1 cellular context compared by ENCODE assay signal in the genomic region with DNA sequence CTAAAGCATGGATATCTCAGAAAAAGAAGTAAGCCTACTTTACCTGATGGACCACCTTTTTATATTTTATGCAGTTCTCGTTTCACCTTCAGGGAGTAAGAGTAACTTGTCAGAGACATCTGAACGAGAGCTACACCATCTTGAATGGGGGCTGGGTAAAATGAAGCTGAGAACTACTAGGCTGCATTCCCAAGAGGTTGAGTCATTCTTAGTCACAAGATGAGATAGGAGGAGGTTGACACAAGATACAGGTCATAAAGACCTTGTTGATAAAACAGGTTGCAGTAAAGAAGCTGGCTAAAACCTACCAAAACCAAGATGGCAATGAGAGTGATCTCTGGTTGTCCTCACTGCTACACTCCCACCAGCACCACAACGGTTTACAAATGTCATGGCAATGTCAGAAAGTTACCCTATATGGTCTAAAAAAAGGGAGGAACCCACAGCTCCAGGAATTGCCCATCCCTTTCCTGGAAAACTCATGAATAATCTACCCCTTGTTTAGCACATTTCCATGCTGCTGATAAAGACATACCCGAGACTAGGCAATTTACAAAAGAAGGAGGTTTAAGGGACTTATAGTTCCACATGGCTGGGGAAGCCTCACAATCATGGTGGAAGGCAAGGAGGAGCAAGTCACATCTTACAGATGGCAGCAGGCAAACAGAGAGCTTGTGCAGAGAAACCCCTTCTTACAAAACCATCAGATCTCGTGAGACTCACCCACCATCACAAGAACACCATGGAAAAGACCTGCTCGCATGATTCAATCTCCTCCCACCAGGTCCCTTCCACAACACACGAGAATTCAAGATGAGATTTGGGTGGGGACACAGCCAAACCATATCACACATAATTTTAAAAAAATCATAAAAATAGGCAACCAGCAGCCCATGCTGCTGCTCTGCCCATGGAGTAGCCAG.
TF ChIP-seq lines count a peak whose summit lies in the region.

No MANE protein-coding gene starts in this region.

TF ChIP-seq in K562, 482 proteins besides CTCF, POLR2A, EP300 and RAD21 (continued from another document and continues in another):
- TF ChIP-seq, protein P1, sequence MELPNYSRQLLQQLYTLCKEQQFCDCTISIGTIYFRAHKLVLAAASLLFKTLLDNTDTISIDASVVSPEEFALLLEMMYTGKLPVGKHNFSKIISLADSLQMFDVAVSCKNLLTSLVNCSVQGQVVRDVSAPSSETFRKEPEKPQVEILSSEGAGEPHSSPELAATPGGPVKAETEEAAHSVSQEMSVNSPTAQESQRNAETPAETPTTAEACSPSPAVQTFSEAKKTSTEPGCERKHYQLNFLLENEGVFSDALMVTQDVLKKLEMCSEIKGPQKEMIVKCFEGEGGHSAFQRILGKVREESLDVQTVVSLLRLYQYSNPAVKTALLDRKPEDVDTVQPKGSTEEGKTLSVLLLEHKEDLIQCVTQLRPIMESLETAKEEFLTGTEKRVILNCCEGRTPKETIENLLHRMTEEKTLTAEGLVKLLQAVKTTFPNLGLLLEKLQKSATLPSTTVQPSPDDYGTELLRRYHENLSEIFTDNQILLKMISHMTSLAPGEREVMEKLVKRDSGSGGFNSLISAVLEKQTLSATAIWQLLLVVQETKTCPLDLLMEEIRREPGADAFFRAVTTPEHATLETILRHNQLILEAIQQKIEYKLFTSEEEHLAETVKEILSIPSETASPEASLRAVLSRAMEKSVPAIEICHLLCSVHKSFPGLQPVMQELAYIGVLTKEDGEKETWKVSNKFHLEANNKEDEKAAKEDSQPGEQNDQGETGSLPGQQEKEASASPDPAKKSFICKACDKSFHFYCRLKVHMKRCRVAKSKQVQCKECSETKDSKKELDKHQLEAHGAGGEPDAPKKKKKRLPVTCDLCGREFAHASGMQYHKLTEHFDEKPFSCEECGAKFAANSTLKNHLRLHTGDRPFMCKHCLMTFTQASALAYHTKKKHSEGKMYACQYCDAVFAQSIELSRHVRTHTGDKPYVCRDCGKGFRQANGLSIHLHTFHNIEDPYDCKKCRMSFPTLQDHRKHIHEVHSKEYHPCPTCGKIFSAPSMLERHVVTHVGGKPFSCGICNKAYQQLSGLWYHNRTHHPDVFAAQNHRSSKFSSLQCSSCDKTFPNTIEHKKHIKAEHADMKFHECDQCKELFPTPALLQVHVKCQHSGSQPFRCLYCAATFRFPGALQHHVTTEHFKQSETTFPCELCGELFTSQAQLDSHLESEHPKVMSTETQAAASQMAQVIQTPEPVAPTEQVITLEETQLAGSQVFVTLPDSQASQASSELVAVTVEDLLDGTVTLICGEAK (IDR thresholded peaks at IDR 0.05), result no peak
- TF ChIP-seq, protein P1 (CRISPR knock-in tag; IDR thresholded peaks at IDR 0.05), result no peak
- TF ChIP-seq RBM22 (IDR thresholded peaks at IDR 0.05; ENCODE audit: low read depth, low read length, poor library complexity, severe bottlenecking), result no peak
- TF ChIP-seq NFIC (IDR thresholded peaks at IDR 0.05), result no peak
- peak; percentile 71 to 95; a peak in 3 of 4 replicates for TF ChIP-seq SRF (CRISPR knock-in tag; IDR thresholded peaks at IDR 0.05)
- no peak for TF ChIP-seq DACH1 (IDR thresholded peaks at IDR 0.05; ENCODE audit: partially characterized antibody)
- TF ChIP-seq PTBP1 (IDR thresholded peaks at IDR 0.05; ENCODE audit: low read depth, low read length), result no peak
- TF ChIP-seq, protein P2, sequence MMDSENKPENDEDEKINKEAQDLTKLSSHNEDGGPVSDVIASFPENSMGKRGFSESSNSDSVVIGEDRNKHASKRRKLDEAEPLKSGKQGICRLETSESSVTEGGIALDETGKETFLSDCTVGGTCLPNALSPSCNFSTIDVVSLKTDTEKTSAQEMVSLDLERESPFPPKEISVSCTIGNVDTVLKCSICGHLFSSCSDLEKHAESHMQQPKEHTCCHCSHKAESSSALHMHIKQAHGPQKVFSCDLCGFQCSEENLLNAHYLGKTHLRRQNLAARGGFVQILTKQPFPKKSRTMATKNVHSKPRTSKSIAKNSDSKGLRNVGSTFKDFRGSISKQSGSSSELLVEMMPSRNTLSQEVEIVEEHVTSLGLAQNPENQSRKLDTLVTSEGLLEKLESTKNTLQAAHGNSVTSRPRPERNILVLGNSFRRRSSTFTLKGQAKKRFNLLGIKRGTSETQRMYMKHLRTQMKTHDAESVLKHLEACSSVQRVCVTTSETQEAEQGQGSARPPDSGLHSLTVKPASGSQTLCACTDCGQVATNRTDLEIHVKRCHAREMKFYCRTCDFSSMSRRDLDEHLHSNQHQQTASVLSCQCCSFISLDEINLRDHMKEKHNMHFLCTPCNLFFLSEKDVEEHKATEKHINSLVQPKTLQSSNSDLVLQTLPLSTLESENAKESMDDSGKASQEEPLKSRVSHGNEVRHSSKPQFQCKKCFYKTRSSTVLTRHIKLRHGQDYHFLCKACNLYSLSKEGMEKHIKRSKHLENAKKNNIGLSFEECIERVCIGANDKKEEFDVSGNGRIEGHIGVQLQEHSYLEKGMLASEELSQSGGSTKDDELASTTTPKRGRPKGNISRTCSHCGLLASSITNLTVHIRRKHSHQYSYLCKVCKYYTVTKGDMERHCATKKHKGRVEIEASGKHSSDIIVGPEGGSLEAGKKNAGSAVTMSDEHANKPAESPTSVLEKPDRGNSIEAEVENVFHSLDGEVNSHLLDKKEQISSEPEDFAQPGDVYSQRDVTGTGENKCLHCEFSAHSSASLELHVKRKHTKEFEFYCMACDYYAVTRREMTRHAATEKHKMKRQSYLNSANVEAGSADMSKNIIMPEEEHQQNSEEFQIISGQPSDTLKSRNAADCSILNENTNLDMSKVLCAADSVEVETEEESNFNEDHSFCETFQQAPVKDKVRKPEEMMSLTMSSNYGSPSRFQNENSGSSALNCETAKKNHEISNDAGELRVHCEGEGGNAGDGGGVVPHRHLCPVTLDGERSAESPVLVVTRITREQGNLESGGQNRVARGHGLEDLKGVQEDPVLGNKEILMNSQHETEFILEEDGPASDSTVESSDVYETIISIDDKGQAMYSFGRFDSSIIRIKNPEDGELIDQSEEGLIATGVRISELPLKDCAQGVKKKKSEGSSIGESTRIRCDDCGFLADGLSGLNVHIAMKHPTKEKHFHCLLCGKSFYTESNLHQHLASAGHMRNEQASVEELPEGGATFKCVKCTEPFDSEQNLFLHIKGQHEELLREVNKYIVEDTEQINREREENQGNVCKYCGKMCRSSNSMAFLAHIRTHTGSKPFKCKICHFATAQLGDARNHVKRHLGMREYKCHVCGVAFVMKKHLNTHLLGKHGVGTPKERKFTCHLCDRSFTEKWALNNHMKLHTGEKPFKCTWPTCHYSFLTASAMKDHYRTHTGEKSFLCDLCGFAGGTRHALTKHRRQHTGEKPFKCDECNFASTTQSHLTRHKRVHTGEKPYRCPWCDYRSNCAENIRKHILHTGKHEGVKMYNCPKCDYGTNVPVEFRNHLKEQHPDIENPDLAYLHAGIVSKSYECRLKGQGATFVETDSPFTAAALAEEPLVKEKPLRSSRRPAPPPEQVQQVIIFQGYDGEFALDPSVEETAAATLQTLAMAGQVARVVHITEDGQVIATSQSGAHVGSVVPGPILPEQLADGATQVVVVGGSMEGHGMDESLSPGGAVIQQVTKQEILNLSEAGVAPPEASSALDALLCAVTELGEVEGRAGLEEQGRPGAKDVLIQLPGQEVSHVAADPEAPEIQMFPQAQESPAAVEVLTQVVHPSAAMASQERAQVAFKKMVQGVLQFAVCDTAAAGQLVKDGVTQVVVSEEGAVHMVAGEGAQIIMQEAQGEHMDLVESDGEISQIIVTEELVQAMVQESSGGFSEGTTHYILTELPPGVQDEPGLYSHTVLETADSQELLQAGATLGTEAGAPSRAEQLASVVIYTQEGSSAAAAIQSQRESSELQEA (IDR thresholded peaks at IDR 0.05; ENCODE audit: low read depth), result no peak
- no peak for TF ChIP-seq MYC (IDR thresholded peaks at IDR 0.05; ENCODE audit: low read depth, low read length)
- TF ChIP-seq MYC (CRISPR knock-in tag; IDR thresholded peaks at IDR 0.05; ENCODE audit: borderline replicate concordance, low read depth), result peak; percentile 90
- TF ChIP-seq, protein P3, sequence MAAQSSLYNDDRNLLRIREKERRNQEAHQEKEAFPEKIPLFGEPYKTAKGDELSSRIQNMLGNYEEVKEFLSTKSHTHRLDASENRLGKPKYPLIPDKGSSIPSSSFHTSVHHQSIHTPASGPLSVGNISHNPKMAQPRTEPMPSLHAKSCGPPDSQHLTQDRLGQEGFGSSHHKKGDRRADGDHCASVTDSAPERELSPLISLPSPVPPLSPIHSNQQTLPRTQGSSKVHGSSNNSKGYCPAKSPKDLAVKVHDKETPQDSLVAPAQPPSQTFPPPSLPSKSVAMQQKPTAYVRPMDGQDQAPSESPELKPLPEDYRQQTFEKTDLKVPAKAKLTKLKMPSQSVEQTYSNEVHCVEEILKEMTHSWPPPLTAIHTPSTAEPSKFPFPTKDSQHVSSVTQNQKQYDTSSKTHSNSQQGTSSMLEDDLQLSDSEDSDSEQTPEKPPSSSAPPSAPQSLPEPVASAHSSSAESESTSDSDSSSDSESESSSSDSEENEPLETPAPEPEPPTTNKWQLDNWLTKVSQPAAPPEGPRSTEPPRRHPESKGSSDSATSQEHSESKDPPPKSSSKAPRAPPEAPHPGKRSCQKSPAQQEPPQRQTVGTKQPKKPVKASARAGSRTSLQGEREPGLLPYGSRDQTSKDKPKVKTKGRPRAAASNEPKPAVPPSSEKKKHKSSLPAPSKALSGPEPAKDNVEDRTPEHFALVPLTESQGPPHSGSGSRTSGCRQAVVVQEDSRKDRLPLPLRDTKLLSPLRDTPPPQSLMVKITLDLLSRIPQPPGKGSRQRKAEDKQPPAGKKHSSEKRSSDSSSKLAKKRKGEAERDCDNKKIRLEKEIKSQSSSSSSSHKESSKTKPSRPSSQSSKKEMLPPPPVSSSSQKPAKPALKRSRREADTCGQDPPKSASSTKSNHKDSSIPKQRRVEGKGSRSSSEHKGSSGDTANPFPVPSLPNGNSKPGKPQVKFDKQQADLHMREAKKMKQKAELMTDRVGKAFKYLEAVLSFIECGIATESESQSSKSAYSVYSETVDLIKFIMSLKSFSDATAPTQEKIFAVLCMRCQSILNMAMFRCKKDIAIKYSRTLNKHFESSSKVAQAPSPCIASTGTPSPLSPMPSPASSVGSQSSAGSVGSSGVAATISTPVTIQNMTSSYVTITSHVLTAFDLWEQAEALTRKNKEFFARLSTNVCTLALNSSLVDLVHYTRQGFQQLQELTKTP (IDR thresholded peaks at IDR 0.05; ENCODE audit: low read depth in 1 of 2, partially characterized antibody in 2 of 2), result no peak
- TF ChIP-seq SIN3B (IDR thresholded peaks at IDR 0.05; ENCODE audit: low read depth), result no peak
- TF ChIP-seq, protein P4, sequence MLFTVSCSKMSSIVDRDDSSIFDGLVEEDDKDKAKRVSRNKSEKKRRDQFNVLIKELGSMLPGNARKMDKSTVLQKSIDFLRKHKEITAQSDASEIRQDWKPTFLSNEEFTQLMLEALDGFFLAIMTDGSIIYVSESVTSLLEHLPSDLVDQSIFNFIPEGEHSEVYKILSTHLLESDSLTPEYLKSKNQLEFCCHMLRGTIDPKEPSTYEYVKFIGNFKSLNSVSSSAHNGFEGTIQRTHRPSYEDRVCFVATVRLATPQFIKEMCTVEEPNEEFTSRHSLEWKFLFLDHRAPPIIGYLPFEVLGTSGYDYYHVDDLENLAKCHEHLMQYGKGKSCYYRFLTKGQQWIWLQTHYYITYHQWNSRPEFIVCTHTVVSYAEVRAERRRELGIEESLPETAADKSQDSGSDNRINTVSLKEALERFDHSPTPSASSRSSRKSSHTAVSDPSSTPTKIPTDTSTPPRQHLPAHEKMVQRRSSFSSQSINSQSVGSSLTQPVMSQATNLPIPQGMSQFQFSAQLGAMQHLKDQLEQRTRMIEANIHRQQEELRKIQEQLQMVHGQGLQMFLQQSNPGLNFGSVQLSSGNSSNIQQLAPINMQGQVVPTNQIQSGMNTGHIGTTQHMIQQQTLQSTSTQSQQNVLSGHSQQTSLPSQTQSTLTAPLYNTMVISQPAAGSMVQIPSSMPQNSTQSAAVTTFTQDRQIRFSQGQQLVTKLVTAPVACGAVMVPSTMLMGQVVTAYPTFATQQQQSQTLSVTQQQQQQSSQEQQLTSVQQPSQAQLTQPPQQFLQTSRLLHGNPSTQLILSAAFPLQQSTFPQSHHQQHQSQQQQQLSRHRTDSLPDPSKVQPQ (CRISPR knock-in tag; IDR thresholded peaks at IDR 0.05; ENCODE audit: borderline replicate concordance), result peak; percentile 78; the same call in 1 of the 2 replicates
- TF ChIP-seq, protein P5, sequence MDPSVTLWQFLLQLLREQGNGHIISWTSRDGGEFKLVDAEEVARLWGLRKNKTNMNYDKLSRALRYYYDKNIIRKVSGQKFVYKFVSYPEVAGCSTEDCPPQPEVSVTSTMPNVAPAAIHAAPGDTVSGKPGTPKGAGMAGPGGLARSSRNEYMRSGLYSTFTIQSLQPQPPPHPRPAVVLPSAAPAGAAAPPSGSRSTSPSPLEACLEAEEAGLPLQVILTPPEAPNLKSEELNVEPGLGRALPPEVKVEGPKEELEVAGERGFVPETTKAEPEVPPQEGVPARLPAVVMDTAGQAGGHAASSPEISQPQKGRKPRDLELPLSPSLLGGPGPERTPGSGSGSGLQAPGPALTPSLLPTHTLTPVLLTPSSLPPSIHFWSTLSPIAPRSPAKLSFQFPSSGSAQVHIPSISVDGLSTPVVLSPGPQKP (CRISPR knock-in tag; IDR thresholded peaks at IDR 0.05), result no peak
- TF ChIP-seq BRF1 (IDR thresholded peaks at IDR 0.05; ENCODE audit: borderline replicate concordance, extremely low read depth, insufficient read length), result no peak
- no peak for TF ChIP-seq SAP30 (IDR thresholded peaks at IDR 0.05; ENCODE audit: borderline replicate concordance, insufficient read depth, low read depth, low read length, poor library complexity, severe bottlenecking)
- TF ChIP-seq RBBP5 (IDR thresholded peaks at IDR 0.05; ENCODE audit: borderline replicate concordance, insufficient read depth, low read length, poor library complexity, severe bottlenecking), result no peak
- peak; percentile 72; the same call in 1 of the 2 replicates for TF ChIP-seq ZNF354B (CRISPR knock-in tag; IDR thresholded peaks at IDR 0.05)
